16 cellular contexts compared by ENCODE assay signal in genomic region chr20:32229351-32229750, GRCh38. TPM values are rescaled to one million over a fixed set of nuclear protein-coding genes. Genes with fewer than 3 reads are reported as not detected.
A peak's percentile ranks its signal among the peaks of the same experiment; 100 is the strongest.
DNase-seq lines count a peak whose midpoint lies in the region; ATAC-seq, FAIRE-seq and TF ChIP-seq lines count a peak whose summit lies in the region.
"Had no signal": no experiment of that assay in that cellular context is flagged by ENCODE, and none has a peak within 500 bp of the region (broad histone marks: within the 10 kb centered on the region; RNA-seq: fewer than 3 reads in every experiment).

No MANE protein-coding gene starts in this region.

- H3K27ac ChIP-seq in HEK293 (ENCODE audit: extremely low read depth, low read depth, low read length) = no peak overlapping the region
- H3K27ac ChIP-seq in kidney (ENCODE audit: low read depth in 2 of 2, low read length in 2 of 2) = no peak overlapping the region
- H3K27ac ChIP-seq: KMS-11, PC-9 had no signal

- peak overlapping the region; percentile 24 for H3K27ac Mint-ChIP-seq in activated T-cell treated with anti-CD3 and anti-CD28 coated beads, Interleukin-2, amount 50 U/mL, for 72 hours
- H3K27ac Mint-ChIP-seq in activated naive CD8-positive, alpha-beta T cell treated with anti-CD3 and anti-CD28 coated beads, Interleukin-2, amount 50 U/mL, for 24 hours = peak overlapping the region; percentile 52
- H3K27ac Mint-ChIP-seq in stimulated activated effector memory CD8-positive, alpha-beta T cell treated with anti-CD3 and anti-CD28 coated beads, Interleukin-12 subunit alpha, Interleukin-12 subunit beta, amount 100 ng/mL, for 72 hours = peak overlapping the region; percentile 98
- H3K27ac Mint-ChIP-seq: HFFc6 had no signal

- no peak for FAIRE-seq in kidney (lab: Jason Lieb, UNC)
- FAIRE-seq: GM19239, HepG2 had no signal

- no peaks in the 10 kb centered on the region for H3K27me3 Mint-ChIP-seq in activated T-cell treated with anti-CD3 and anti-CD28 coated beads, Interleukin-2, amount 50 U/mL, for 72 hours (ENCODE audit: low read depth)
- H3K27me3 Mint-ChIP-seq in activated naive CD8-positive, alpha-beta T cell treated with anti-CD3 and anti-CD28 coated beads, Interleukin-2, amount 50 U/mL, for 24 hours = no peaks in the 10 kb centered on the region

- no peak overlapping the region for H3K9ac ChIP-seq in kidney (ENCODE audit: low read length in 2 of 2)
- H3K9ac ChIP-seq: KMS-11 had no signal

- no peak for DNase-seq in activated T-cell treated with anti-CD3 and anti-CD28 coated beads, Interleukin-2, amount 50 U/mL, for 72 hours
- no peak for DNase-seq in activated T-cell treated with anti-CD3 and anti-CD28 coated beads, Interleukin-2, amount 50 U/mL, for 1 hour
- DNase-seq in activated naive CD8-positive, alpha-beta T cell treated with anti-CD3 and anti-CD28 coated beads, Interleukin-2, amount 50 U/mL, for 24 hours = no peak
- DNase-seq in stimulated activated effector memory CD8-positive, alpha-beta T cell treated with anti-CD3 and anti-CD28 coated beads, Interleukin-12 subunit alpha, Interleukin-12 subunit beta, amount 100 ng/mL, for 72 hours (ENCODE audit: low spot score in 2 of 2) = no peak
- no peak for DNase-seq in activated CD4-positive, CD25-positive, alpha-beta regulatory T cell treated with anti-CD3 and anti-CD28 coated beads, Interleukin-2, amount 50 U/mL, for 72 hours
- DNase-seq in kidney = no peak
- no peak for DNase-seq in NCI-H187 (lab: John Stamatoyannopoulos, UW)
- DNase-seq: AML-193, HFFc6, NCI-H1092, NCI-H510A treated with DMSO at 0.1 percent for 48 hours, PC-9 had no signal

- ATAC-seq in activated T-cell treated with anti-CD3 and anti-CD28 coated beads, Interleukin-2, amount 50 U/mL, for 72 hours (replicated peaks in 1 of 2) = no peak
- no peak for ATAC-seq in activated naive CD8-positive, alpha-beta T cell treated with anti-CD3 and anti-CD28 coated beads, Interleukin-2, amount 50 U/mL, for 24 hours
- ATAC-seq in stimulated activated effector memory CD8-positive, alpha-beta T cell treated with anti-CD3 and anti-CD28 coated beads, Interleukin-12 subunit alpha, Interleukin-12 subunit beta, amount 100 ng/mL, for 72 hours = no peak
- ATAC-seq: HepG2 had no signal

- peaks cover 14 to 85% of the 10 kb centered on the region in 2 experiments for H3K36me3 ChIP-seq in HEK293 (ENCODE audit: control insufficient read depth in 2 of 2, insufficient read depth in 1 of 2, low read length in 2 of 2)
- H3K36me3 ChIP-seq in kidney (ENCODE audit: control insufficient read depth in 1 of 2, insufficient read depth in 2 of 2, low read length in 2 of 2) = peaks cover 16 to 41% of the 10 kb centered on the region in 2 donors

- no peaks in the 10 kb centered on the region for H3K4me1 ChIP-seq in HEK293 (ENCODE audit: control insufficient read depth, insufficient read depth, low read length)
- no peaks in the 10 kb centered on the region for H3K4me1 ChIP-seq in kidney (ENCODE audit: control insufficient read depth in 1 of 2, insufficient read depth in 1 of 2, low read depth in 1 of 2, low read length in 2 of 2)

- H3K4me3 ChIP-seq in HEK293 (ENCODE audit: low read depth, low read length) (no peak overlapping the region), kidney (ENCODE audit: low read length in 2 of 2) (no peak overlapping the region)
- H3K4me3 ChIP-seq: PC-9 had no signal

- no peaks in the 10 kb centered on the region for H3K9me3 Mint-ChIP-seq in activated T-cell treated with anti-CD3 and anti-CD28 coated beads, Interleukin-2, amount 50 U/mL, for 72 hours
- no peaks in the 10 kb centered on the region for H3K9me3 Mint-ChIP-seq in activated naive CD8-positive, alpha-beta T cell treated with anti-CD3 and anti-CD28 coated beads, Interleukin-2, amount 50 U/mL, for 24 hours
- H3K9me3 Mint-ChIP-seq in stimulated activated effector memory CD8-positive, alpha-beta T cell treated with anti-CD3 and anti-CD28 coated beads, Interleukin-12 subunit alpha, Interleukin-12 subunit beta, amount 100 ng/mL, for 72 hours = no peaks in the 10 kb centered on the region
- H3K9me3 Mint-ChIP-seq: HFFc6 had no signal

- intact Hi-C loops in kidney (cut with DNase I) = no loop called here

- TF ChIP-seq CTCF in HEK293 (tag by site-specific recombination; IDR thresholded peaks at IDR 0.05) (no peak), kidney (IDR thresholded peaks at IDR 0.05; ENCODE audit: borderline replicate concordance, extremely low read depth, insufficient read depth) (no peak)

- H3K36me3 Mint-ChIP-seq in activated T-cell treated with anti-CD3 and anti-CD28 coated beads, Interleukin-2, amount 50 U/mL, for 72 hours (ENCODE audit: insufficient read depth in 2 of 2) = peaks cover 17 to 45% of the 10 kb centered on the region in 2 donors
- peaks cover 71% of the 10 kb centered on the region for H3K36me3 Mint-ChIP-seq in activated naive CD8-positive, alpha-beta T cell treated with anti-CD3 and anti-CD28 coated beads, Interleukin-2, amount 50 U/mL, for 24 hours (ENCODE audit: low read depth)
- H3K36me3 Mint-ChIP-seq in stimulated activated effector memory CD8-positive, alpha-beta T cell treated with anti-CD3 and anti-CD28 coated beads, Interleukin-12 subunit alpha, Interleukin-12 subunit beta, amount 100 ng/mL, for 72 hours = peaks cover 91% of the 10 kb centered on the region

- POLR2A ChIA-PET in HEK293 (lab: Yijun Ruan, JAX) = no interaction called here

- H3K4me1 Mint-ChIP-seq in activated T-cell treated with anti-CD3 and anti-CD28 coated beads, Interleukin-2, amount 50 U/mL, for 72 hours (ENCODE audit: low read depth) = peaks cover 33% of the 10 kb centered on the region
- H3K4me1 Mint-ChIP-seq in activated naive CD8-positive, alpha-beta T cell treated with anti-CD3 and anti-CD28 coated beads, Interleukin-2, amount 50 U/mL, for 24 hours = peaks cover 47% of the 10 kb centered on the region
- peaks cover 39% of the 10 kb centered on the region for H3K4me1 Mint-ChIP-seq in stimulated activated effector memory CD8-positive, alpha-beta T cell treated with anti-CD3 and anti-CD28 coated beads, Interleukin-12 subunit alpha, Interleukin-12 subunit beta, amount 100 ng/mL, for 72 hours

- H3K9me3 ChIP-seq in HEK293 (ENCODE audit: control insufficient read depth, insufficient read depth, low read depth, low read length) = no peaks in the 10 kb centered on the region
- no peaks in the 10 kb centered on the region for H3K9me3 ChIP-seq in kidney (ENCODE audit: control insufficient read depth in 1 of 2, low read length in 2 of 2)

- CTCF ChIA-PET in HEK293 (lab: Yijun Ruan, JAX) = no interaction called here

- H3K4me3 Mint-ChIP-seq in activated T-cell treated with anti-CD3 and anti-CD28 coated beads, Interleukin-2, amount 50 U/mL, for 72 hours = no peak overlapping the region
- no peak overlapping the region for H3K4me3 Mint-ChIP-seq in activated naive CD8-positive, alpha-beta T cell treated with anti-CD3 and anti-CD28 coated beads, Interleukin-2, amount 50 U/mL, for 24 hours
- no peak overlapping the region for H3K4me3 Mint-ChIP-seq in stimulated activated effector memory CD8-positive, alpha-beta T cell treated with anti-CD3 and anti-CD28 coated beads, Interleukin-12 subunit alpha, Interleukin-12 subunit beta, amount 100 ng/mL, for 72 hours
- H3K4me3 Mint-ChIP-seq: HFFc6 had no signal

TF ChIP-seq in HEK293, 187 proteins besides CTCF, POLR2A, EP300 and RAD21:
- TF ChIP-seq GLIS1 (tag by site-specific recombination; IDR thresholded peaks at IDR 0.05) = peak; percentile 39; the same call in 1 of the 2 replicates
- TF ChIP-seq ZEB2 (tag by site-specific recombination; IDR thresholded peaks at IDR 0.05) = no peak

RNA-seq across cellular contexts. Expression of gene POFUT1, which starts 21.7 kb away (rescaled TPM):
- 10 to 100 TPM; 59.7 to 63.2 TPM for total RNA-seq in activated T-cell treated with anti-CD3 and anti-CD28 coated beads, Interleukin-2, amount 50 U/mL, for 72 hours
- 36.7 TPM for total RNA-seq in kidney
- 16.7 TPM for polyA plus RNA-seq in kidney (ENCODE audit: insufficient read depth, low read depth, low replicate concordance)

RNA-seq across cellular contexts. Expression of gene PLAGL2, which starts 21.8 kb away (rescaled TPM):
- 100 to 1,000 TPM in 1 of 2 donors, 10 to 100 TPM in 1; 98.8 to 107 TPM for total RNA-seq in activated T-cell treated with anti-CD3 and anti-CD28 coated beads, Interleukin-2, amount 50 U/mL, for 72 hours
- total RNA-seq in kidney = 9.2 TPM
- polyA plus RNA-seq in kidney (ENCODE audit: insufficient read depth, low read depth, low replicate concordance) = 3.8 TPM

RNA-seq across cellular contexts. Expression of gene KIF3B, which starts 48.1 kb away (rescaled TPM):
- 10 to 100 TPM; 30.3 to 37.9 TPM for total RNA-seq in activated T-cell treated with anti-CD3 and anti-CD28 coated beads, Interleukin-2, amount 50 U/mL, for 72 hours
- total RNA-seq in kidney = 62.2 TPM
- polyA plus RNA-seq in kidney (ENCODE audit: insufficient read depth, low read depth, low replicate concordance) = 31.6 TPM

Comparison
In these comparisons a context has a peak if more than half of its experiments do, and no peak if none do; other contexts are left out.
1. H3K27ac Mint-ChIP-seq: peak in every context shown above with its lines; median percentile 98 in stimulated activated effector memory CD8-positive, alpha-beta T cell treated with anti-CD3 and anti-CD28 coated beads, Interleukin-12 subunit alpha, Interleukin-12 subunit beta, amount 100 ng/mL, for 72 hours; 52 in activated naive CD8-positive, alpha-beta T cell treated with anti-CD3 and anti-CD28 coated beads, Interleukin-2, amount 50 U/mL, for 24 hours; 24 in activated T-cell treated with anti-CD3 and anti-CD28 coated beads, Interleukin-2, amount 50 U/mL, for 72 hours.